28 cellular contexts compared by ENCODE assay signal in genomic region chr14:58788655-58789054, GRCh38.
DNase-seq lines count a peak whose midpoint lies in the region; ATAC-seq and TF ChIP-seq lines count a peak whose summit lies in the region.
"Had no signal": no experiment of that assay in that cellular context is flagged by ENCODE, and none has a peak within 500 bp of the region (broad histone marks: within the 10 kb centered on the region; RNA-seq: fewer than 3 reads in every experiment).

No MANE protein-coding gene starts in this region.

- intact Hi-C loops in Right ventricle myocardium inferior (cut with DNase I) (no loop called here), cardiac septum (cut with DNase I) (no loop called here)

- H2BK120ac ChIP-seq in trophoblast cell (ENCODE audit: insufficient read depth, low read length, poor library complexity): no peak overlapping the region

- no peak overlapping the region for H2BK5ac ChIP-seq in trophoblast cell (ENCODE audit: low read depth, low read length, poor library complexity)

- no peaks in the 10 kb centered on the region for H3K36me3 ChIP-seq in endodermal cell (ENCODE audit: control insufficient read depth, insufficient read depth, low read length)
- H3K36me3 ChIP-seq in trophoblast cell (ENCODE audit: control insufficient read depth in 1 of 2, insufficient read depth in 2 of 2, low read length in 2 of 2): no peaks in the 10 kb centered on the region
- H3K36me3 ChIP-seq: colonic mucosa, upper lobe of right lung had no signal

- H3K4me3 Mint-ChIP-seq in endodermal cell (no peak overlapping the region), neural crest cell (no peak overlapping the region)
- H3K4me3 Mint-ChIP-seq: activated CD4-positive, alpha-beta T cell treated with anti-CD3 and anti-CD28 coated beads for 36 hours; activated naive CD4-positive, alpha-beta T cell treated with anti-CD3 and anti-CD28 coated beads, Interleukin-2, amount 50 U/mL, for 24 hours; B cell; naive thymus-derived CD8-positive, alpha-beta T cell; stimulated activated memory B cell treated with anti-CD40 and anti-IgM and Interleukin-4, amounts not matched to agents 10 μg/mL and 1 μg/mL and 100 μg/mL, for 72 hours had no signal

- no peak overlapping the region for H4K91ac ChIP-seq in trophoblast cell (ENCODE audit: low read depth, low read length)

- H3K27ac Mint-ChIP-seq in endodermal cell (no peak overlapping the region), neural crest cell (ENCODE audit: unreplicated experiment) (peak overlapping the region; percentile 68)
- H3K27ac Mint-ChIP-seq: activated CD4-positive, alpha-beta T cell treated with anti-CD3 and anti-CD28 coated beads for 36 hours; activated naive CD4-positive, alpha-beta T cell treated with anti-CD3 and anti-CD28 coated beads, Interleukin-2, amount 50 U/mL, for 24 hours; activated T-helper 2 cell treated with anti-CD3 and anti-CD28 coated beads, Interferon-gamma antibody, Interleukin-2, Interleukin-4, amounts not matched to agents 10 μg/mL and 5 μg/mL and 100 μg/mL, durations not matched to agents 14 hours and 24 hours and 36 hours; B cell; naive thymus-derived CD8-positive, alpha-beta T cell; stimulated activated memory B cell treated with anti-CD40 and anti-IgM and Interleukin-4, amounts not matched to agents 10 μg/mL and 1 μg/mL and 100 μg/mL, for 72 hours had no signal

- H3K9me3 ChIP-seq in endodermal cell (ENCODE audit: control insufficient read depth, low read length) (no peaks in the 10 kb centered on the region), trophoblast cell (ENCODE audit: insufficient read depth, low read depth, low read length) (no peaks in the 10 kb centered on the region)
- H3K9me3 ChIP-seq: A549, colonic mucosa, upper lobe of right lung had no signal

- no peak overlapping the region for H2AFZ ChIP-seq in trophoblast cell (ENCODE audit: insufficient read depth, low read length, poor library complexity)

- H3K4me1 Mint-ChIP-seq in endodermal cell (peaks cover 10% of the 10 kb centered on the region), neural crest cell (peaks cover 33% of the 10 kb centered on the region)
- H3K4me1 Mint-ChIP-seq: activated CD4-positive, alpha-beta T cell treated with anti-CD3 and anti-CD28 coated beads for 36 hours; activated naive CD4-positive, alpha-beta T cell treated with anti-CD3 and anti-CD28 coated beads, Interleukin-2, amount 50 U/mL, for 24 hours; B cell; naive thymus-derived CD8-positive, alpha-beta T cell; stimulated activated memory B cell treated with anti-CD40 and anti-IgM and Interleukin-4, amounts not matched to agents 10 μg/mL and 1 μg/mL and 100 μg/mL, for 72 hours had no signal

- H3K14ac ChIP-seq in trophoblast cell (ENCODE audit: low read length): no peak overlapping the region

- H3K4me1 ChIP-seq in endodermal cell (ENCODE audit: control insufficient read depth, insufficient read depth, low read length) (no peaks in the 10 kb centered on the region), trophoblast cell (ENCODE audit: control insufficient read depth in 1 of 2, insufficient read depth in 2 of 2, low read length in 2 of 2) (no peaks in the 10 kb centered on the region)
- H3K4me1 ChIP-seq: colonic mucosa, upper lobe of right lung had no signal

- no peak overlapping the region for H3K4me2 ChIP-seq in trophoblast cell (ENCODE audit: low read length)
- H3K4me2 ChIP-seq: A549 had no signal

- no peak overlapping the region for H2AK5ac ChIP-seq in trophoblast cell (ENCODE audit: low read length)

- H3K23ac ChIP-seq in trophoblast cell (ENCODE audit: low read length): no peak overlapping the region

- in situ Hi-C loops in ACHN (cut with HindIII; ENCODE audit: low pct_ligation_motif_present, low pct_unique_long_range_greater_than_20kb, low sequenced_read_pairs): no loop called here

- H3K27me3 ChIP-seq in endodermal cell (ENCODE audit: control insufficient read depth, insufficient read depth, low read length, poor library complexity, severe bottlenecking) (peaks cover 13% of the 10 kb centered on the region), trophoblast cell (ENCODE audit: insufficient read depth, low read length) (no peaks in the 10 kb centered on the region)
- H3K27me3 ChIP-seq: colonic mucosa, upper lobe of right lung had no signal

- DNase-seq in Right ventricle myocardium inferior (ENCODE audit: missing footprints) (no peak), cardiac septum (ENCODE audit: low spot score) (no peak), endodermal cell (no peak), neural crest cell (ENCODE audit: low read depth, low spot score) (no peak), trophoblast cell (no peak), SW 1271 (lab: John Stamatoyannopoulos, UW) (no peak), ACHN (no peak)
- no peak for DNase-seq in activated T-cell treated with anti-CD3 and anti-CD28 coated beads, Interleukin-2, amount 50 U/mL, for 48 hours
- DNase-seq: activated CD4-positive, alpha-beta T cell treated with anti-CD3 and anti-CD28 coated beads for 36 hours; amniotic stem cell; colonic mucosa; DMS153; effector memory CD4-positive, alpha-beta T cell; Kasumi-1; kidney; naive thymus-derived CD8-positive, alpha-beta T cell; NCI-H1436 treated with DMSO at 0.1 percent for 48 hours; NCI-H2107; NCI-H774; SIG-M5; upper lobe of right lung had no signal

- no peak overlapping the region for H4K12ac ChIP-seq in trophoblast cell (ENCODE audit: low read depth, low read length)

- no peak overlapping the region for H3K4ac ChIP-seq in trophoblast cell (ENCODE audit: low read depth, low read length)

- H2BK12ac ChIP-seq in trophoblast cell (ENCODE audit: low read length): no peak overlapping the region

- H3K9ac ChIP-seq in endodermal cell (ENCODE audit: extremely low read depth, low read length, poor library complexity, severe bottlenecking): no peak overlapping the region
- no peak overlapping the region for H3K9ac ChIP-seq in trophoblast cell (ENCODE audit: low read length)

- H3K36me3 Mint-ChIP-seq in endodermal cell (ENCODE audit: low read depth) (no peaks in the 10 kb centered on the region), neural crest cell (ENCODE audit: low read depth) (no peaks in the 10 kb centered on the region)
- H3K36me3 Mint-ChIP-seq: activated naive CD4-positive, alpha-beta T cell treated with anti-CD3 and anti-CD28 coated beads, Interleukin-2, amount 50 U/mL, for 24 hours; naive thymus-derived CD8-positive, alpha-beta T cell; stimulated activated memory B cell treated with anti-CD40 and anti-IgM and Interleukin-4, amounts not matched to agents 10 μg/mL and 1 μg/mL and 100 μg/mL, for 72 hours had no signal

- no peaks in the 10 kb centered on the region for H3K9me3 Mint-ChIP-seq in endodermal cell
- H3K9me3 Mint-ChIP-seq in neural crest cell: no peaks in the 10 kb centered on the region
- H3K9me3 Mint-ChIP-seq: activated naive CD4-positive, alpha-beta T cell treated with anti-CD3 and anti-CD28 coated beads, Interleukin-2, amount 50 U/mL, for 24 hours; activated T-helper 2 cell treated with anti-CD3 and anti-CD28 coated beads, Interferon-gamma antibody, Interleukin-2, Interleukin-4, amounts not matched to agents 10 μg/mL and 5 μg/mL and 100 μg/mL, durations not matched to agents 14 hours and 24 hours and 36 hours; stimulated activated memory B cell treated with anti-CD40 and anti-IgM and Interleukin-4, amounts not matched to agents 10 μg/mL and 1 μg/mL and 100 μg/mL, for 72 hours had no signal

- TF ChIP-seq CTCF in endodermal cell (conservative IDR thresholded peaks at IDR 0.05) (no peak), neural crest cell (conservative IDR thresholded peaks at IDR 0.05) (no peak)

- peak overlapping the region; percentile 60 for H3K27ac ChIP-seq in endodermal cell (ENCODE audit: low read depth, low read length)
- H3K27ac ChIP-seq in trophoblast cell (ENCODE audit: low read depth, low read length): no peak overlapping the region
- H3K27ac ChIP-seq: A549, colonic mucosa, skin epidermis, upper lobe of right lung had no signal

- H3K18ac ChIP-seq in trophoblast cell (ENCODE audit: low read length): no peak overlapping the region

- no peaks in the 10 kb centered on the region for H3K79me1 ChIP-seq in trophoblast cell (ENCODE audit: low read length)

- no peak overlapping the region for H4K8ac ChIP-seq in trophoblast cell (ENCODE audit: low read depth, low read length)

- ATAC-seq in Right ventricle myocardium inferior: peak; percentile 10
- ATAC-seq: A549; activated CD4-positive, alpha-beta T cell treated with anti-CD3 and anti-CD28 coated beads for 36 hours; HCT116; naive thymus-derived CD8-positive, alpha-beta T cell; stimulated activated memory B cell treated with anti-CD40 and anti-IgM and Interleukin-4, amounts not matched to agents 10 μg/mL and 1 μg/mL and 100 μg/mL, for 72 hours; upper lobe of right lung had no signal

- H3K4me3 ChIP-seq in endodermal cell (ENCODE audit: low read length): no peak overlapping the region
- H3K4me3 ChIP-seq in trophoblast cell (ENCODE audit: low read depth, low read length): no peak overlapping the region
- H3K4me3 ChIP-seq: A549, colonic mucosa, skin epidermis, upper lobe of right lung had no signal

- H3K79me2 ChIP-seq in trophoblast cell (ENCODE audit: control insufficient read depth, insufficient read depth, low read length, poor library complexity): no peaks in the 10 kb centered on the region

- H3K27me3 Mint-ChIP-seq in endodermal cell (ENCODE audit: insufficient read depth) (peaks cover 26% of the 10 kb centered on the region), neural crest cell (ENCODE audit: low read depth) (no peaks in the 10 kb centered on the region)
- H3K27me3 Mint-ChIP-seq: stimulated activated memory B cell treated with anti-CD40 and anti-IgM and Interleukin-4, amounts not matched to agents 10 μg/mL and 1 μg/mL and 100 μg/mL, for 72 hours had no signal
